ENCODE assay signal across 11 cellular contexts in genomic region chr12:110329710-110330109, GRCh38.
"Had no signal": no experiment of that assay in that cellular context is flagged by ENCODE, and none has a peak within 500 bp of the region (broad histone marks: within the 10 kb centered on the region; RNA-seq: fewer than 3 reads in every experiment).

No MANE protein-coding gene starts in this region.

- H3K27ac Mint-ChIP-seq: activated T-helper 1 cell treated with anti-CD3 and anti-CD28 coated beads, Interleukin-12 subunit alpha, Interleukin-12 subunit beta, Interleukin-2, Interleukin-4 antibody, amounts not matched to agents 30 ng/mL and 10 ng/mL and 1 ng/mL, durations not matched to agents 14 hours and 24 hours and 36 hours had no signal

- DNase-seq: activated CD4-positive, alpha-beta T cell treated with anti-CD3 and anti-CD28 coated beads, Interleukin-2, amount 10 ng/mL, durations not matched to agents 7 days and 5 days; activated CD8-positive, alpha-beta memory T cell treated with anti-CD3 and anti-CD28 coated beads, Interleukin-2, amount 50 U/mL, for 48 hours; activated naive CD4-positive, alpha-beta T cell treated with Interleukin-2 at 50 U/mL for 16 hours; ovary; stimulated activated CD4-positive, alpha-beta T cell treated with anti-CD3 and anti-CD28 coated beads, Interleukin-1b, Interleukin-23, amount 100 ng/mL, for 48 hours; stimulated activated naive CD8-positive, alpha-beta T cell treated with anti-CD3 and anti-CD28 coated beads, Interleukin-15, amount 100 ng/mL, for 72 hours; SW 1271 had no signal

- H3K9me3 Mint-ChIP-seq: activated CD4-positive, alpha-beta T cell treated with anti-CD3 and anti-CD28 coated beads, Interleukin-2, amount 10 ng/mL, durations not matched to agents 7 days and 5 days; activated T-helper 1 cell treated with anti-CD3 and anti-CD28 coated beads, Interleukin-12 subunit alpha, Interleukin-12 subunit beta, Interleukin-2, Interleukin-4 antibody, amounts not matched to agents 30 ng/mL and 10 ng/mL and 1 ng/mL, durations not matched to agents 14 hours and 24 hours and 36 hours; neural crest cell; stimulated activated naive CD8-positive, alpha-beta T cell treated with anti-CD3 and anti-CD28 coated beads, Interleukin-15, amount 100 ng/mL, for 72 hours; type B pancreatic cell had no signal

- H3K27ac ChIP-seq: esophagus muscularis mucosa, ovary had no signal

- H3K4me1 Mint-ChIP-seq: neural crest cell; stimulated activated naive CD8-positive, alpha-beta T cell treated with anti-CD3 and anti-CD28 coated beads, Interleukin-15, amount 100 ng/mL, for 72 hours had no signal

- H3K4me3 Mint-ChIP-seq: activated CD4-positive, alpha-beta T cell treated with anti-CD3 and anti-CD28 coated beads, Interleukin-2, amount 10 ng/mL, durations not matched to agents 7 days and 5 days; activated T-helper 1 cell treated with anti-CD3 and anti-CD28 coated beads, Interleukin-12 subunit alpha, Interleukin-12 subunit beta, Interleukin-2, Interleukin-4 antibody, amounts not matched to agents 30 ng/mL and 10 ng/mL and 1 ng/mL, durations not matched to agents 14 hours and 24 hours and 36 hours; neural crest cell; stimulated activated naive CD8-positive, alpha-beta T cell treated with anti-CD3 and anti-CD28 coated beads, Interleukin-15, amount 100 ng/mL, for 72 hours; type B pancreatic cell had no signal

- H3K36me3 ChIP-seq: ovary had no signal

- ATAC-seq: stimulated activated naive CD8-positive, alpha-beta T cell treated with anti-CD3 and anti-CD28 coated beads, Interleukin-15, amount 100 ng/mL, for 72 hours had no signal

- H3K4me3 ChIP-seq: esophagus muscularis mucosa, ovary had no signal

- H3K27me3 ChIP-seq: esophagus muscularis mucosa, ovary had no signal

- H3K9me3 ChIP-seq: esophagus muscularis mucosa, ovary had no signal

- H3K27me3 Mint-ChIP-seq: activated CD4-positive, alpha-beta T cell treated with anti-CD3 and anti-CD28 coated beads, Interleukin-2, amount 10 ng/mL, durations not matched to agents 7 days and 5 days; stimulated activated naive CD8-positive, alpha-beta T cell treated with anti-CD3 and anti-CD28 coated beads, Interleukin-15, amount 100 ng/mL, for 72 hours; type B pancreatic cell had no signal
